Comparison of ENCODE assay signal across 25 cellular contexts in the genomic region with DNA sequence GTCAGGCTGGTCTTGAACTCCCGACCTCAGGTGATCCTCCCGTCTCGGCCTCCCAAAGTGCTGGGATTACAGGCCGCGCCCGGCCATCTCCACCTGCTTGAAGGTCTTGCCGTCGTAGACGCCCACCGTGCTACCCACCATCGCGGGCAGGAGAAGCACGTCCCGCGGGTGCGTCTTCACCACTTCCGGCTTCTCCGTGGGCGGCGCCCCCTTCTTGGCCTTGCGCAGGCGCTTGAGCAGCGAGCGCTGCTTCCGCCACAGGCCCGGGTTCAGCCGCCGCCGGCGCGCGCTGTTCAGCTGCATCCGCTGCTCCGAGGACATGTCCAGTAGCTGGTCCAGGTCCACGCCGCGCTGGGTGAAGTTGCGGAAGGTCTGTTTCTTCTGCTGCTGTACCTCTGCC. TPM values are rescaled to one million over a fixed set of nuclear protein-coding genes. Genes with fewer than 3 reads are reported as not detected.
DNase-seq lines count a peak whose midpoint lies in the region; ATAC-seq, FAIRE-seq and TF ChIP-seq lines count a peak whose summit lies in the region.
"Had no signal": no experiment of that assay in that cellular context is flagged by ENCODE, and none has a peak within 500 bp of the region (broad histone marks: within the 10 kb centered on the region; RNA-seq: fewer than 3 reads in every experiment).

No MANE protein-coding gene starts in this region.

- WGBS in HepG2 (ENCODE audit: low lambda C conversion rate) = 92% methylated on average over 28 of the region's 38 CpGs

- H3K9ac ChIP-seq in HepG2 (ENCODE audit: insufficient read depth, low read depth, low read length) = no peak overlapping the region

- H2AFZ ChIP-seq in HepG2 (ENCODE audit: low read length) (no peak overlapping the region), GM23338 (no peak overlapping the region)

- H3K27ac ChIP-seq in CD8-positive, alpha-beta memory T cell (ENCODE audit: low read depth, low read length) = peak overlapping the region; percentile 47
- H3K27ac ChIP-seq in HepG2 (ENCODE audit: extremely low read length, insufficient read depth, low read length) = no peak overlapping the region
- H3K27ac ChIP-seq in GM23338 (ENCODE audit: low read depth) = no peak overlapping the region
- H3K27ac ChIP-seq: A549, SK-N-MC had no signal

- H3K36me3 ChIP-seq in CD8-positive, alpha-beta memory T cell (ENCODE audit: insufficient read depth, low read length) = no peaks in the 10 kb centered on the region
- no peaks in the 10 kb centered on the region for H3K36me3 ChIP-seq in HepG2 (replicated peaks in 1 of 2; ENCODE audit: control insufficient read depth in 1 of 2, insufficient read depth in 2 of 2, low read length in 2 of 2)
- H3K36me3 ChIP-seq in GM23338 (ENCODE audit: insufficient read depth) = no peaks in the 10 kb centered on the region

- FAIRE-seq in HepG2 (lab: Jason Lieb, UNC) = no peak
- FAIRE-seq: A549, H54, RCC 7860 had no signal

- no TSS peak for BruUV-seq in HepG2 (replicated peaks; lab: Mats Ljungman, UMichigan)

- TF ChIP-seq POLR2A in HepG2 (IDR thresholded peaks at IDR 0.05; ENCODE audit: insufficient read depth in 1 of 2, low read depth in 2 of 2, low read length in 2 of 2) = no peak

- TF ChIP-seq CTCF in HepG2 (CRISPR knock-in tag; IDR thresholded peaks at IDR 0.05) = no peak
- no peak for TF ChIP-seq CTCF in GM23338 (conservative IDR thresholded peaks at IDR 0.05; ENCODE audit: low read depth in 2 of 2)

- no peak overlapping the region for H3K4me3 ChIP-seq in CD8-positive, alpha-beta memory T cell (ENCODE audit: low read length)
- H3K4me3 ChIP-seq in GM08714 (ENCODE audit: low read length) = peak overlapping the region; percentile 12; the same call in 1 of the 2 replicates
- no peak overlapping the region for H3K4me3 ChIP-seq in HepG2 (replicated peaks in 1 of 3; ENCODE audit: insufficient read depth in 1 of 3, low read depth in 2 of 3, low read length in 3 of 3)
- no peak overlapping the region for H3K4me3 ChIP-seq in GM23338
- H3K4me3 ChIP-seq: A549, SK-N-MC had no signal

- DNase-seq in CD8-positive, alpha-beta memory T cell = no peak
- DNase-seq in SHP77 (lab: John Stamatoyannopoulos, UW) (peak; percentile 60 to 85), HepG2 (ENCODE audit: low spot score) (no peak), kidney glomerular epithelial cell (lab: John Stamatoyannopoulos, UW) (no peak), GM23338 (ENCODE audit: low spot score) (no peak)
- DNase-seq in activated T-helper 2 cell treated with anti-CD3 and anti-CD28 coated beads, Interferon-gamma antibody, Interleukin-2, Interleukin-4, amounts not matched to agents 10 μg/mL and 5 μg/mL and 100 μg/mL, durations not matched to agents 14 hours and 24 hours and 36 hours (ENCODE audit: low spot score) = no peak
- DNase-seq: CD4-positive, CD25-positive, alpha-beta regulatory T cell; DND-41; Kasumi-1; NCI-H1417 treated with DMSO at 0.1 percent for 48 hours; NCI-H187; NCI-H2107; NCI-H2227 treated with DMSO at 0.1 percent for 48 hours; NCI-H524; OCI-M1; SW 1271; T-helper 17 cell had no signal

- intact Hi-C loops in HepG2 (cut with micrococcal nuclease; ENCODE audit: unreplicated experiment) = no loop called here
- intact Hi-C loops in activated T-helper 2 cell treated with anti-CD3 and anti-CD28 coated beads, Interferon-gamma antibody, Interleukin-2, Interleukin-4, amounts not matched to agents 10 μg/mL and 5 μg/mL and 100 μg/mL, durations not matched to agents 14 hours and 24 hours and 36 hours (cut with micrococcal nuclease) = no loop called here

- ATAC-seq in HepG2 (no peak), GM23338 (no peak)
- ATAC-seq: A549, Right ventricle myocardium inferior, T-helper 17 cell had no signal

- no peaks in the 10 kb centered on the region for H3K27me3 Mint-ChIP-seq in CD8-positive, alpha-beta memory T cell
- no peaks in the 10 kb centered on the region for H3K27me3 Mint-ChIP-seq in activated T-helper 2 cell treated with anti-CD3 and anti-CD28 coated beads, Interferon-gamma antibody, Interleukin-2, Interleukin-4, amounts not matched to agents 10 μg/mL and 5 μg/mL and 100 μg/mL, durations not matched to agents 14 hours and 24 hours and 36 hours (ENCODE audit: low read depth)
- H3K27me3 Mint-ChIP-seq in GM23338 (ENCODE audit: insufficient read depth, low read depth, poor library complexity) = peaks cover 7% of the 10 kb centered on the region
- H3K27me3 Mint-ChIP-seq: CD4-positive, CD25-positive, alpha-beta regulatory T cell; T-helper 17 cell had no signal

- in situ Hi-C loops in HepG2 (cut with HindIII; ENCODE audit: extremely low pct_ligation_motif_present, low pct_unique_long_range_greater_than_20kb) = no loop called here

- no peaks in the 10 kb centered on the region for H3K9me3 Mint-ChIP-seq in CD8-positive, alpha-beta memory T cell
- no peaks in the 10 kb centered on the region for H3K9me3 Mint-ChIP-seq in activated T-helper 2 cell treated with anti-CD3 and anti-CD28 coated beads, Interferon-gamma antibody, Interleukin-2, Interleukin-4, amounts not matched to agents 10 μg/mL and 5 μg/mL and 100 μg/mL, durations not matched to agents 14 hours and 24 hours and 36 hours
- no peaks in the 10 kb centered on the region for H3K9me3 Mint-ChIP-seq in GM23338
- H3K9me3 Mint-ChIP-seq: CD4-positive, CD25-positive, alpha-beta regulatory T cell had no signal

- H3K4me2 ChIP-seq in HepG2 (ENCODE audit: low read depth, low read length) (no peak overlapping the region), GM23338 (no peak overlapping the region)
- H3K4me2 ChIP-seq: A549 had no signal

- no peaks in the 10 kb centered on the region for H3K4me1 ChIP-seq in CD8-positive, alpha-beta memory T cell (ENCODE audit: insufficient read depth, low read length)
- H3K4me1 ChIP-seq in HepG2 (ENCODE audit: insufficient read depth, low read length) (peaks cover 50% of the 10 kb centered on the region), GM23338 (ENCODE audit: insufficient read depth) (no peaks in the 10 kb centered on the region)

- H3K9me2 ChIP-seq in GM23338 (ENCODE audit: insufficient read depth) = no peaks in the 10 kb centered on the region

- CTCF ChIA-PET in CD8-positive, alpha-beta memory T cell (lab: Charles Lee) = interaction anchor here (0.7 kb wide), 1 partner anchor 50 kb away, joined by 3 read pairs; no protein-coding TSS in a partner anchor
- CTCF ChIA-PET in HepG2 (lab: Yijun Ruan, JAX; ENCODE audit: low intra/inter-chr PET ratio, low total read pairs) = no interaction called here

- no peaks in the 10 kb centered on the region for H3K27me3 ChIP-seq in CD8-positive, alpha-beta memory T cell (ENCODE audit: insufficient read depth, low read length, poor library complexity, severe bottlenecking)
- peaks cover 0 to under 1% of the 10 kb centered on the region in 2 experiments; a peak in 1 of 5 replicates for H3K27me3 ChIP-seq in HepG2 (ENCODE audit: control insufficient read depth in 1 of 2, insufficient read depth in 2 of 2, low read length in 2 of 2)
- H3K27me3 ChIP-seq in GM23338 (ENCODE audit: insufficient read depth) = no peaks in the 10 kb centered on the region

- no peaks in the 10 kb centered on the region for H3K4me1 Mint-ChIP-seq in CD8-positive, alpha-beta memory T cell
- no peaks in the 10 kb centered on the region for H3K4me1 Mint-ChIP-seq in activated T-helper 2 cell treated with anti-CD3 and anti-CD28 coated beads, Interferon-gamma antibody, Interleukin-2, Interleukin-4, amounts not matched to agents 10 μg/mL and 5 μg/mL and 100 μg/mL, durations not matched to agents 14 hours and 24 hours and 36 hours (ENCODE audit: low read depth)
- H3K4me1 Mint-ChIP-seq in GM23338 = no peaks in the 10 kb centered on the region
- H3K4me1 Mint-ChIP-seq: CD4-positive, CD25-positive, alpha-beta regulatory T cell; T-helper 17 cell had no signal

- H3K79me2 ChIP-seq in HepG2 (ENCODE audit: insufficient read depth, low read length) = no peaks in the 10 kb centered on the region
- H3K79me2 ChIP-seq in GM23338 (replicated peaks; ENCODE audit: insufficient read depth) = no peaks in the 10 kb centered on the region

- H3F3A ChIP-seq in GM23338 (replicated peaks; ENCODE audit: low read depth) = 0 out of 2 replicates have a peak, but pooled peaks cover 4% of the 10 kb centered on the region

- TF ChIP-seq RAD21 in HepG2 (CRISPR knock-in tag; IDR thresholded peaks at IDR 0.05) = no peak

- TF ChIP-seq EP300 in HepG2 (IDR thresholded peaks at IDR 0.05; ENCODE audit: low read depth in 2 of 2, low read length in 2 of 2) = no peak
- no peak for TF ChIP-seq EP300 in HepG2 (CRISPR knock-in tag; IDR thresholded peaks at IDR 0.05; ENCODE audit: borderline replicate concordance)

- H3K27ac Mint-ChIP-seq in CD8-positive, alpha-beta memory T cell = no peak overlapping the region
- H3K27ac Mint-ChIP-seq in activated T-helper 2 cell treated with anti-CD3 and anti-CD28 coated beads, Interferon-gamma antibody, Interleukin-2, Interleukin-4, amounts not matched to agents 10 μg/mL and 5 μg/mL and 100 μg/mL, durations not matched to agents 14 hours and 24 hours and 36 hours = no peak overlapping the region
- no peak overlapping the region for H3K27ac Mint-ChIP-seq in GM23338
- H3K27ac Mint-ChIP-seq: CD4-positive, CD25-positive, alpha-beta regulatory T cell; T-helper 17 cell had no signal

- peak overlapping the region in 2 of 7 donors; percentile 32 to 44 for H3K4me3 Mint-ChIP-seq in CD8-positive, alpha-beta memory T cell
- H3K4me3 Mint-ChIP-seq in activated T-helper 2 cell treated with anti-CD3 and anti-CD28 coated beads, Interferon-gamma antibody, Interleukin-2, Interleukin-4, amounts not matched to agents 10 μg/mL and 5 μg/mL and 100 μg/mL, durations not matched to agents 14 hours and 24 hours and 36 hours (ENCODE audit: low read depth) = no peak overlapping the region
- no peak overlapping the region for H3K4me3 Mint-ChIP-seq in GM23338
- H3K4me3 Mint-ChIP-seq: CD4-positive, CD25-positive, alpha-beta regulatory T cell; T-helper 17 cell had no signal

- POLR2A ChIA-PET in CD8-positive, alpha-beta memory T cell (lab: Charles Lee) = no interaction called here
- POLR2A ChIA-PET in HepG2 (lab: Yijun Ruan, JAX) = interaction anchor here (1.2 to 1.8 kb wide), 2 partner anchors 17 to 38 kb away, joined by 3 to 4 read pairs; a partner anchor contains a TSS

- no peaks in the 10 kb centered on the region for H4K20me1 ChIP-seq in HepG2 (ENCODE audit: insufficient read depth, low read length)
- no peaks in the 10 kb centered on the region for H4K20me1 ChIP-seq in GM23338 (replicated peaks; ENCODE audit: insufficient read depth)

- no peaks in the 10 kb centered on the region for H3K9me3 ChIP-seq in CD8-positive, alpha-beta memory T cell (ENCODE audit: low read length)
- no peaks in the 10 kb centered on the region for H3K9me3 ChIP-seq in HepG2 (ENCODE audit: low read length)
- H3K9me3 ChIP-seq: A549 had no signal

- no peaks in the 10 kb centered on the region for H3K36me3 Mint-ChIP-seq in CD8-positive, alpha-beta memory T cell
- no peaks in the 10 kb centered on the region for H3K36me3 Mint-ChIP-seq in activated T-helper 2 cell treated with anti-CD3 and anti-CD28 coated beads, Interferon-gamma antibody, Interleukin-2, Interleukin-4, amounts not matched to agents 10 μg/mL and 5 μg/mL and 100 μg/mL, durations not matched to agents 14 hours and 24 hours and 36 hours (ENCODE audit: low read depth)
- no peaks in the 10 kb centered on the region for H3K36me3 Mint-ChIP-seq in GM23338 (ENCODE audit: low read depth)
- H3K36me3 Mint-ChIP-seq: CD4-positive, CD25-positive, alpha-beta regulatory T cell had no signal

RNA-seq across cellular contexts. Expression of a gene that starts 21.6 kb away (rescaled TPM):
- not detected for total RNA-seq in CD8-positive, alpha-beta memory T cell
- polyA plus RNA-seq in CD8-positive, alpha-beta memory T cell = not detected
- 4.3 and 9.9 TPM in 2 replicates for total RNA-seq in HepG2 (2016; rRNA removed; fragmentation: Illumina TruSeq; extraction: Trizol)
- total RNA-seq in HepG2 (2016; cell fraction: cytosol; rRNA removed; fragmentation: Illumina TruSeq; extraction: Trizol; ENCODE audit: low read depth) = 15.0 and 18.4 TPM in 2 replicates
- 5.2 and 11.1 TPM in 2 replicates for total RNA-seq in HepG2 (2016; cell fraction: insoluble cytoplasmic fraction; rRNA removed; fragmentation: Illumina TruSeq; extraction: Trizol)
- 27.1 and 33.2 TPM in 2 replicates for total RNA-seq in HepG2 (2016; cell fraction: membrane; rRNA removed; fragmentation: Illumina TruSeq; extraction: Trizol)
- total RNA-seq in HepG2 (2016; cell fraction: nucleus; rRNA removed; fragmentation: Illumina TruSeq; extraction: Trizol) = 3.7 and 6.5 TPM in 2 replicates
- 6.0 and 11.1 TPM in 2 replicates for polyA plus RNA-seq in HepG2 (2011; rRNA removed)
- polyA plus RNA-seq in HepG2 (2011; cell fraction: cytosol; rRNA removed) = 7.3 and 14.1 TPM in 2 replicates
- 17.9 and 19.5 TPM in 2 replicates for polyA plus RNA-seq in HepG2 (2011; cell fraction: nucleus; rRNA removed)
- 6.4 and 6.8 TPM in 2 replicates for polyA plus RNA-seq in HepG2 (2012)
- 17.9 and 19.1 TPM in 2 replicates for polyA plus RNA-seq in HepG2 (2016; cell fraction: cytosol; fragmentation: Illumina TruSeq; extraction: Trizol; ENCODE audit: low read depth)
- 7.9 and 11.2 TPM in 2 replicates for polyA plus RNA-seq in HepG2 (2016; cell fraction: insoluble cytoplasmic fraction; fragmentation: Illumina TruSeq; extraction: Trizol; ENCODE audit: low read depth)
- polyA plus RNA-seq in HepG2 (2016; cell fraction: membrane; fragmentation: Illumina TruSeq; extraction: Trizol; ENCODE audit: low read depth) = 27.7 and 33.0 TPM in 2 replicates
- polyA plus RNA-seq in HepG2 (2016; cell fraction: nucleus; fragmentation: Illumina TruSeq; extraction: Trizol; ENCODE audit: insufficient read depth, low read depth) = 11.7 and 13.4 TPM in 2 replicates
- polyA minus RNA-seq in HepG2 (2011; rRNA and poly(A)+ RNA removed; ENCODE audit: low replicate concordance) = 0.28 and 20.0 TPM in 2 replicates
- 23.0 and 23.8 TPM in 2 replicates for polyA minus RNA-seq in HepG2 (2011; cell fraction: cytosol; rRNA and poly(A)+ RNA removed)
- 2.8 and 4.2 TPM in 2 replicates for polyA minus RNA-seq in HepG2 (2011; cell fraction: nucleus; rRNA and poly(A)+ RNA removed)
- not detected in 2 replicates for total RNA-seq in activated T-helper 2 cell treated with anti-CD3 and anti-CD28 coated beads, Interferon-gamma antibody, Interleukin-2, Interleukin-4, amounts not matched to agents 10 μg/mL and 5 μg/mL and 100 μg/mL, durations not matched to agents 14 hours and 24 hours and 36 hours
- 8.2 and 10.3 TPM in 2 replicates for total RNA-seq in GM23338 (2014; rRNA removed; shearing (Covaris generic))
- polyA plus RNA-seq in GM23338 (2016; fragmentation: Nextera tagmentation; extraction: Ambion mirVana) = 2.7 and 4.8 TPM in 2 replicates
- total RNA-seq: CD4-positive, CD25-positive, alpha-beta regulatory T cell; MCF 10A; Right ventricle myocardium inferior; T-helper 17 cell had no signal
- polyA plus RNA-seq: BJ; CD4-positive, CD25-positive, alpha-beta regulatory T cell had no signal

RNA-seq across cellular contexts. Expression of a gene that starts 32.0 kb away (rescaled TPM):
- 100 to 1,000 TPM; 113 TPM for total RNA-seq in CD8-positive, alpha-beta memory T cell
- 100 TPM for polyA plus RNA-seq in CD8-positive, alpha-beta memory T cell
- 21.9 and 31.3 TPM in 2 replicates for total RNA-seq in HepG2 (2016; rRNA removed; fragmentation: Illumina TruSeq; extraction: Trizol)
- 67.5 and 90.2 TPM in 2 replicates for total RNA-seq in HepG2 (2016; cell fraction: cytosol; rRNA removed; fragmentation: Illumina TruSeq; extraction: Trizol; ENCODE audit: low read depth)
- total RNA-seq in HepG2 (2016; cell fraction: insoluble cytoplasmic fraction; rRNA removed; fragmentation: Illumina TruSeq; extraction: Trizol) = 14.2 and 28.2 TPM in 2 replicates
- total RNA-seq in HepG2 (2016; cell fraction: membrane; rRNA removed; fragmentation: Illumina TruSeq; extraction: Trizol) = 57.9 and 74.3 TPM in 2 replicates
- total RNA-seq in HepG2 (2016; cell fraction: nucleus; rRNA removed; fragmentation: Illumina TruSeq; extraction: Trizol) = 18.6 and 22.9 TPM in 2 replicates
- polyA plus RNA-seq in HepG2 (2011; rRNA removed) (19.5 and 21.2 TPM in 2 replicates), GM23338 (2016; fragmentation: Nextera tagmentation; extraction: Ambion mirVana) (62.3 and 68.0 TPM in 2 replicates)
- 21.0 and 42.4 TPM in 2 replicates for polyA plus RNA-seq in HepG2 (2011; cell fraction: cytosol; rRNA removed)
- polyA plus RNA-seq in HepG2 (2011; cell fraction: nucleus; rRNA removed) = 45.8 and 49.4 TPM in 2 replicates
- 14.1 and 18.2 TPM in 2 replicates for polyA plus RNA-seq in HepG2 (2012)
- polyA plus RNA-seq in HepG2 (2016; cell fraction: cytosol; fragmentation: Illumina TruSeq; extraction: Trizol; ENCODE audit: low read depth) = 104 and 136 TPM in 2 replicates
- polyA plus RNA-seq in HepG2 (2016; cell fraction: insoluble cytoplasmic fraction; fragmentation: Illumina TruSeq; extraction: Trizol; ENCODE audit: low read depth) = 24.1 and 30.7 TPM in 2 replicates
- polyA plus RNA-seq in HepG2 (2016; cell fraction: membrane; fragmentation: Illumina TruSeq; extraction: Trizol; ENCODE audit: low read depth) = 78.9 and 88.8 TPM in 2 replicates
- 43.0 and 56.8 TPM in 2 replicates for polyA plus RNA-seq in HepG2 (2016; cell fraction: nucleus; fragmentation: Illumina TruSeq; extraction: Trizol; ENCODE audit: insufficient read depth, low read depth)
- polyA minus RNA-seq in HepG2 (2011; rRNA and poly(A)+ RNA removed; ENCODE audit: low replicate concordance) = 15.5 and 24.8 TPM in 2 replicates
- polyA minus RNA-seq in HepG2 (2011; cell fraction: cytosol; rRNA and poly(A)+ RNA removed) = 9.4 and 11.7 TPM in 2 replicates
- polyA minus RNA-seq in HepG2 (2011; cell fraction: nucleus; rRNA and poly(A)+ RNA removed) = 6.5 and 6.8 TPM in 2 replicates
- total RNA-seq in activated T-helper 2 cell treated with anti-CD3 and anti-CD28 coated beads, Interferon-gamma antibody, Interleukin-2, Interleukin-4, amounts not matched to agents 10 μg/mL and 5 μg/mL and 100 μg/mL, durations not matched to agents 14 hours and 24 hours and 36 hours = 91.7 and 99.4 TPM in 2 replicates
- 39.2 and 60.4 TPM in 2 replicates for total RNA-seq in GM23338 (2014; rRNA removed; shearing (Covaris generic))

RNA-seq across cellular contexts. Expression of a gene that starts 38.2 kb away (rescaled TPM):
- total RNA-seq in CD8-positive, alpha-beta memory T cell = 100 to 1,000 TPM; 253 to 258 TPM
- 238 TPM for polyA plus RNA-seq in CD8-positive, alpha-beta memory T cell
- 133 and 135 TPM in 2 replicates for total RNA-seq in HepG2 (2016; rRNA removed; fragmentation: Illumina TruSeq; extraction: Trizol)
- total RNA-seq in HepG2 (2016; cell fraction: cytosol; rRNA removed; fragmentation: Illumina TruSeq; extraction: Trizol; ENCODE audit: low read depth) = 96.6 and 116 TPM in 2 replicates
- total RNA-seq in HepG2 (2016; cell fraction: insoluble cytoplasmic fraction; rRNA removed; fragmentation: Illumina TruSeq; extraction: Trizol) = 122 and 153 TPM in 2 replicates
- 83.7 and 88.2 TPM in 2 replicates for total RNA-seq in HepG2 (2016; cell fraction: membrane; rRNA removed; fragmentation: Illumina TruSeq; extraction: Trizol)
- 100 and 108 TPM in 2 replicates for total RNA-seq in HepG2 (2016; cell fraction: nucleus; rRNA removed; fragmentation: Illumina TruSeq; extraction: Trizol)
- polyA plus RNA-seq in HepG2 (2011; rRNA removed) (140 and 177 TPM in 2 replicates), GM23338 (2016; fragmentation: Nextera tagmentation; extraction: Ambion mirVana) (153 and 160 TPM in 2 replicates)
- 120 and 152 TPM in 2 replicates for polyA plus RNA-seq in HepG2 (2011; cell fraction: cytosol; rRNA removed)
- polyA plus RNA-seq in HepG2 (2011; cell fraction: nucleus; rRNA removed) = 887 and 1,037 TPM in 2 replicates
- 154 and 221 TPM in 2 replicates for polyA plus RNA-seq in HepG2 (2012)
- 39.2 and 45.5 TPM in 2 replicates for polyA plus RNA-seq in HepG2 (2016; cell fraction: cytosol; fragmentation: Illumina TruSeq; extraction: Trizol; ENCODE audit: low read depth)
- 156 and 182 TPM in 2 replicates for polyA plus RNA-seq in HepG2 (2016; cell fraction: insoluble cytoplasmic fraction; fragmentation: Illumina TruSeq; extraction: Trizol; ENCODE audit: low read depth)
- 63.6 and 72.0 TPM in 2 replicates for polyA plus RNA-seq in HepG2 (2016; cell fraction: membrane; fragmentation: Illumina TruSeq; extraction: Trizol; ENCODE audit: low read depth)
- polyA plus RNA-seq in HepG2 (2016; cell fraction: nucleus; fragmentation: Illumina TruSeq; extraction: Trizol; ENCODE audit: insufficient read depth, low read depth) = 293 and 318 TPM in 2 replicates
- 38.8 and 49.7 TPM in 2 replicates for polyA minus RNA-seq in HepG2 (2011; rRNA and poly(A)+ RNA removed; ENCODE audit: low replicate concordance)
- 32.8 and 38.9 TPM in 2 replicates for polyA minus RNA-seq in HepG2 (2011; cell fraction: cytosol; rRNA and poly(A)+ RNA removed)
- polyA minus RNA-seq in HepG2 (2011; cell fraction: nucleus; rRNA and poly(A)+ RNA removed) = 106 and 131 TPM in 2 replicates
- 214 and 226 TPM in 2 replicates for total RNA-seq in activated T-helper 2 cell treated with anti-CD3 and anti-CD28 coated beads, Interferon-gamma antibody, Interleukin-2, Interleukin-4, amounts not matched to agents 10 μg/mL and 5 μg/mL and 100 μg/mL, durations not matched to agents 14 hours and 24 hours and 36 hours
- 152 and 202 TPM in 2 replicates for total RNA-seq in GM23338 (2014; rRNA removed; shearing (Covaris generic))

RNA-seq across cellular contexts. Expression of a gene that starts 58.9 kb away (rescaled TPM):
- total RNA-seq in CD8-positive, alpha-beta memory T cell = 10 to 100 TPM; 39.8 to 45.3 TPM
- polyA plus RNA-seq in CD8-positive, alpha-beta memory T cell = 14.6 TPM
- total RNA-seq in HepG2 (2016; rRNA removed; fragmentation: Illumina TruSeq; extraction: Trizol) = 8.4 and 10.7 TPM in 2 replicates
- 6.5 and 7.9 TPM in 2 replicates for total RNA-seq in HepG2 (2016; cell fraction: cytosol; rRNA removed; fragmentation: Illumina TruSeq; extraction: Trizol; ENCODE audit: low read depth)
- total RNA-seq in HepG2 (2016; cell fraction: insoluble cytoplasmic fraction; rRNA removed; fragmentation: Illumina TruSeq; extraction: Trizol) = 8.9 and 11.0 TPM in 2 replicates
- 14.1 and 14.8 TPM in 2 replicates for total RNA-seq in HepG2 (2016; cell fraction: membrane; rRNA removed; fragmentation: Illumina TruSeq; extraction: Trizol)
- 17.3 and 19.0 TPM in 2 replicates for total RNA-seq in HepG2 (2016; cell fraction: nucleus; rRNA removed; fragmentation: Illumina TruSeq; extraction: Trizol)
- 18.0 and 19.6 TPM in 2 replicates for polyA plus RNA-seq in HepG2 (2011; rRNA removed)
- polyA plus RNA-seq in HepG2 (2011; cell fraction: cytosol; rRNA removed) = 14.8 and 17.8 TPM in 2 replicates
- 116 and 135 TPM in 2 replicates for polyA plus RNA-seq in HepG2 (2011; cell fraction: nucleus; rRNA removed)
- 27.5 and 28.1 TPM in 2 replicates for polyA plus RNA-seq in HepG2 (2012)
- polyA plus RNA-seq in HepG2 (2016; cell fraction: cytosol; fragmentation: Illumina TruSeq; extraction: Trizol; ENCODE audit: low read depth) = 2.7 and 3.3 TPM in 2 replicates
- 30.9 and 43.0 TPM in 2 replicates for polyA plus RNA-seq in HepG2 (2016; cell fraction: insoluble cytoplasmic fraction; fragmentation: Illumina TruSeq; extraction: Trizol; ENCODE audit: low read depth)
- polyA plus RNA-seq in HepG2 (2016; cell fraction: membrane; fragmentation: Illumina TruSeq; extraction: Trizol; ENCODE audit: low read depth) = 10.2 and 10.3 TPM in 2 replicates
- 76.5 and 77.9 TPM in 2 replicates for polyA plus RNA-seq in HepG2 (2016; cell fraction: nucleus; fragmentation: Illumina TruSeq; extraction: Trizol; ENCODE audit: insufficient read depth, low read depth)
- 14.0 and 39.5 TPM in 2 replicates for polyA minus RNA-seq in HepG2 (2011; rRNA and poly(A)+ RNA removed; ENCODE audit: low replicate concordance)
- 42.7 and 47.0 TPM in 2 replicates for polyA minus RNA-seq in HepG2 (2011; cell fraction: cytosol; rRNA and poly(A)+ RNA removed)
- 36.8 and 48.0 TPM in 2 replicates for polyA minus RNA-seq in HepG2 (2011; cell fraction: nucleus; rRNA and poly(A)+ RNA removed)
- 84.7 and 85.4 TPM in 2 replicates for total RNA-seq in activated T-helper 2 cell treated with anti-CD3 and anti-CD28 coated beads, Interferon-gamma antibody, Interleukin-2, Interleukin-4, amounts not matched to agents 10 μg/mL and 5 μg/mL and 100 μg/mL, durations not matched to agents 14 hours and 24 hours and 36 hours
- total RNA-seq in GM23338 (2014; rRNA removed; shearing (Covaris generic)) = 84.5 and 113 TPM in 2 replicates
- polyA plus RNA-seq in GM23338 (2016; fragmentation: Nextera tagmentation; extraction: Ambion mirVana) = 28.6 and 33.3 TPM in 2 replicates

Comparison
In these comparisons a context has a peak if more than half of its experiments do, and no peak if none do; other contexts are left out.
1. DNase-seq: peak in SHP77 (2 of 2); none in CD8-positive, alpha-beta memory T cell (0 of 5), HepG2 (single experiment), activated T-helper 2 cell treated with anti-CD3 and anti-CD28 coated beads, Interferon-gamma antibody, Interleukin-2, Interleukin-4, amounts not matched to agents 10 μg/mL and 5 μg/mL and 100 μg/mL, durations not matched to agents 14 hours and 24 hours and 36 hours (single experiment), kidney glomerular epithelial cell (single experiment) and GM23338 (single experiment).